Comparison of ENCODE assay signal across 11 cellular contexts in the genomic region with DNA sequence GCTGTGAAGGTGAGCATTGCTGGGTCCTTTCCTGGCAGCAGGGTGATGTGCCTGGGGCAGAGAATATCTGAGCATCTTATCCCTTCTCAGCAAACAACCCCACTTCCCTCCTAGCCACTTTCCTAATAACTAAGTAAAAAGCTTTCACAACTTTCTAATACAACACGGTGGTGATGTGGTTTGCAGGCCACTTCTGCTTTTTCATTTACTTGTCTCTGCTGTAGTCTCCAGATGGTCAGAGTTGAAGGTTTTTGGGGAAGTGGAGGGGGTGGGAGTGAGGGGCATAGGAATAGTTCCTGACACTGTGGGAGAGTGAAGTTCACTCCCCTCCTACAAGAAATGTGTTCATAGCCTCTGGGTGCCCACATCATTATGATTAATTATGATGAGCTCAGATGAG. TPM values are rescaled to one million over a fixed set of nuclear protein-coding genes. Genes with fewer than 3 reads are reported as not detected.
DNase-seq lines count a peak whose midpoint lies in the region; ATAC-seq and TF ChIP-seq lines count a peak whose summit lies in the region.
"Had no signal": no experiment of that assay in that cellular context is flagged by ENCODE, and none has a peak within 500 bp of the region (broad histone marks: within the 10 kb centered on the region; RNA-seq: fewer than 3 reads in every experiment).

No MANE protein-coding gene starts in this region.

- no peak for TF ChIP-seq CTCF in OCI-LY7 (conservative IDR thresholded peaks at IDR 0.05; ENCODE audit: low read length)
- TF ChIP-seq CTCF in esophagus squamous epithelium (IDR thresholded peaks at IDR 0.05): no peak

- H3K9me2 ChIP-seq in OCI-LY7 (ENCODE audit: insufficient read depth, low read length): no peaks in the 10 kb centered on the region

- H3K36me3 ChIP-seq in OCI-LY7 (ENCODE audit: insufficient read depth, low read length) (peaks cover 71% of the 10 kb centered on the region), esophagus squamous epithelium (peaks cover 0 to 48% (median 0%) of the 10 kb centered on the region in 3 donors), neuronal stem cell (replicated peaks in 1 of 2; ENCODE audit: control insufficient read depth in 2 of 2, insufficient read depth in 2 of 2, low read length in 2 of 2) (peaks cover 0 to 9% of the 10 kb centered on the region in 2 donors)

- no peak overlapping the region for H2AK5ac ChIP-seq in neuronal stem cell (ENCODE audit: low read depth, low read length)

- no peak overlapping the region for H2BK12ac ChIP-seq in neuronal stem cell (ENCODE audit: low read length)

- H4K8ac ChIP-seq in neuronal stem cell (ENCODE audit: low read depth, low read length): no peak overlapping the region

- H3K4me1 ChIP-seq in OCI-LY7 (ENCODE audit: insufficient read depth, low read length, poor library complexity, severe bottlenecking) (peaks cover 20% of the 10 kb centered on the region), esophagus squamous epithelium (peaks cover 0 to 14% (median 3%) of the 10 kb centered on the region in 3 donors), neuronal stem cell (ENCODE audit: control insufficient read depth in 2 of 2, insufficient read depth in 1 of 2, low read depth in 1 of 2, low read length in 2 of 2) (peaks cover 0 to 2% of the 10 kb centered on the region in 2 donors)

- DNase-seq in GM19240 (ENCODE audit: insufficient read length, low spot score): peak; percentile 50
- peak; percentile 54 for DNase-seq in OCI-LY7 (ENCODE audit: low spot score)
- DNase-seq in pons (ENCODE audit: low spot score): peak; percentile 81
- DNase-seq in COLO829 (ENCODE audit: low spot score): no peak
- no peak for DNase-seq in esophagus squamous epithelium (lab: John Stamatoyannopoulos, UW)
- DNase-seq in NCI-H345 treated with DMSO at 0.1 percent for 48 hours (lab: John Stamatoyannopoulos, UW; ENCODE audit: unreplicated experiment): no peak
- no peak for DNase-seq in neuronal stem cell (ENCODE audit: low spot score)
- DNase-seq: aorta had no signal

- no peaks in the 10 kb centered on the region for H4K20me1 ChIP-seq in OCI-LY7 (ENCODE audit: insufficient read depth, low read length)

- no peak overlapping the region for H4K91ac ChIP-seq in neuronal stem cell (ENCODE audit: low read depth, low read length, poor library complexity)

- H2BK15ac ChIP-seq in neuronal stem cell (ENCODE audit: low read length): no peak overlapping the region

- no peaks in the 10 kb centered on the region for H3K9me3 ChIP-seq in OCI-LY7 (ENCODE audit: low read length)
- H3K9me3 ChIP-seq in esophagus squamous epithelium: no peaks in the 10 kb centered on the region
- no peaks in the 10 kb centered on the region for H3K9me3 ChIP-seq in neuronal stem cell (replicated peaks in 1 of 2; ENCODE audit: control insufficient read depth in 2 of 2, insufficient read depth in 1 of 2, low read depth in 1 of 2, low read length in 2 of 2)

- no peaks in the 10 kb centered on the region for H3K79me1 ChIP-seq in neuronal stem cell (ENCODE audit: low read depth, low read length)

- TF ChIP-seq POLR2A in esophagus squamous epithelium (IDR thresholded peaks at IDR 0.05): no peak

- H3K14ac ChIP-seq in neuronal stem cell (ENCODE audit: low read length): no peak overlapping the region

- ATAC-seq in HG02973 (IDR thresholded peaks at IDR 0.05; ENCODE audit: unreplicated experiment): peak; percentile 70
- ATAC-seq: HCT116 had no signal

- H2AFZ ChIP-seq in OCI-LY7 (ENCODE audit: low read length): no peak overlapping the region
- no peak overlapping the region for H2AFZ ChIP-seq in neuronal stem cell (ENCODE audit: low read length)

- H3K79me2 ChIP-seq in OCI-LY7 (ENCODE audit: insufficient read depth, low read depth, low read length): no peaks in the 10 kb centered on the region

- no peak overlapping the region for H3K4ac ChIP-seq in neuronal stem cell (ENCODE audit: low read length)

- H3K18ac ChIP-seq in neuronal stem cell (ENCODE audit: low read length): no peak overlapping the region

- CTCF ChIA-PET in OCI-LY7 (lab: Charles Lee; ENCODE audit: unreplicated experiment): interaction anchor here (0.7 kb wide), 1 partner anchor 266 kb away, joined by 8 read pairs; no protein-coding TSS in a partner anchor

- H3K4me3 ChIP-seq in OCI-LY7 (ENCODE audit: low read depth, low read length, poor library complexity, severe bottlenecking) (no peak overlapping the region), esophagus squamous epithelium (no peak overlapping the region), neuronal stem cell (ENCODE audit: low read length in 2 of 2) (no peak overlapping the region)
- H3K4me3 ChIP-seq: SK-N-MC had no signal

- 60 to 67% methylated on average over 1 of the region's 1 CpG for WGBS in esophagus squamous epithelium, 2 donors
- WGBS in neuronal stem cell (ENCODE audit: extremely low coverage in 2 of 2, insufficient read length in 2 of 2, insufficient replicate concordance in 1 of 2), 2 donors: no CpG with 5 or more reads among the region's 1 CpG

- H3K4me2 ChIP-seq in OCI-LY7 (ENCODE audit: low read length) (peak overlapping the region; percentile 31), neuronal stem cell (ENCODE audit: insufficient read depth, low read length, poor library complexity, severe bottlenecking) (no peak overlapping the region)

- H3K27ac ChIP-seq in OCI-LY7 (ENCODE audit: low read depth, low read length, poor library complexity, severe bottlenecking): peak overlapping the region; percentile 2
- H3K27ac ChIP-seq in esophagus squamous epithelium: no peak overlapping the region
- H3K27ac ChIP-seq in neuronal stem cell (replicated peaks; ENCODE audit: low read length): no peak overlapping the region
- H3K27ac ChIP-seq: SK-N-MC had no signal

- H2BK5ac ChIP-seq in neuronal stem cell (ENCODE audit: low read length): no peak overlapping the region

- H3K27me3 ChIP-seq in esophagus squamous epithelium: no peaks in the 10 kb centered on the region
- H3K27me3 ChIP-seq in neuronal stem cell (ENCODE audit: control insufficient read depth in 3 of 3, insufficient read depth in 3 of 3, low read depth in 1 of 3, low read length in 3 of 3): no peaks in the 10 kb centered on the region

- intact Hi-C loops in OCI-LY7 (cut with micrococcal nuclease; ENCODE audit: unreplicated experiment) (no loop called here), esophagus squamous epithelium (cut with DNase I) (no loop called here)

- no peak overlapping the region for H2BK120ac ChIP-seq in neuronal stem cell (ENCODE audit: low read depth, low read length)

- no TSS peak for BruUV-seq in OCI-LY7 (replicated peaks; lab: Mats Ljungman, UMichigan)

- H3K9ac ChIP-seq in neuronal stem cell (ENCODE audit: low read depth, low read length, poor library complexity): no peak overlapping the region

- POLR2A ChIA-PET in OCI-LY7 (lab: Charles Lee): no interaction called here

- H3K23ac ChIP-seq in neuronal stem cell (ENCODE audit: low read depth, low read length, poor library complexity): no peak overlapping the region

RNA-seq across cellular contexts. Expression of a gene that starts 11.6 kb away (rescaled TPM):
- not detected in 2 replicates for total RNA-seq in OCI-LY7 (2014; rRNA removed; shearing (Covaris generic))
- total RNA-seq in OCI-LY7 (2022) (not detected in 2 replicates), esophagus squamous epithelium (1 to 10 TPM in 2 of 4 donors, under 1 TPM in 2; 0.18 to 2.3 (median 1.1) TPM)
- 1.2 TPM for polyA plus RNA-seq in neuronal stem cell (2013, experiment 1 of 2)
- polyA plus RNA-seq in neuronal stem cell (2013, experiment 2 of 2): 0.97 TPM

RNA-seq across cellular contexts. Expression of a gene that starts 40.1 kb away (rescaled TPM):
- not detected in 2 replicates for total RNA-seq in OCI-LY7 (2014; rRNA removed; shearing (Covaris generic))
- total RNA-seq in OCI-LY7 (2022): not detected in 2 replicates
- total RNA-seq in esophagus squamous epithelium: 10 to 100 TPM in 1 of 4 donors, 1 to 10 TPM in 2, under 1 TPM in 1; 0.61 to 10.5 (median 5.2) TPM
- polyA plus RNA-seq in neuronal stem cell (2013, experiment 1 of 2): 2.1 TPM
- 2.5 TPM for polyA plus RNA-seq in neuronal stem cell (2013, experiment 2 of 2)

Comparison
In these comparisons a context has a peak if more than half of its experiments do, and no peak if none do; other contexts are left out.
1. DNase-seq: peak in GM19240 (single experiment), OCI-LY7 (single experiment) and pons (single experiment); none in COLO829 (single experiment), esophagus squamous epithelium (single experiment), NCI-H345 treated with DMSO at 0.1 percent for 48 hours (single experiment) and neuronal stem cell (single experiment).